In the genomic region with DNA sequence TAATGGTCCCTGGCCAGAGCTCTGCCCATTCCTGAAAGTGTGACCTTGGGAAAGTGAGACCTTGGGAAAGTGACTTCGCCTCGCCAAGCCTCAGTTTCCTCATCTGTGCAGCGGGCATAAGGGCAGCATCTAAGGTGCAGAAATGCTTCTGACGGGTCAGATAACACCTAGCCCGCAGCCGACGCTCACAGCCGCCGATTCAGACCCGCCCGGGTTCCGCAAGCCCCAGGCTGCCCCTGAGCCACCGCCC, we compare ENCODE assay signal across 1 cellular context.
TF ChIP-seq lines count a peak whose summit lies in the region.

No MANE protein-coding gene starts in this region.

TF ChIP-seq in WTC11, 78 proteins besides CTCF, POLR2A, EP300 and RAD21 (continued from another document):
- TF ChIP-seq AR (CRISPR knock-in tag; IDR thresholded peaks at IDR 0.05), result no peak
